12 cellular contexts compared by ENCODE assay signal in the genomic region with DNA sequence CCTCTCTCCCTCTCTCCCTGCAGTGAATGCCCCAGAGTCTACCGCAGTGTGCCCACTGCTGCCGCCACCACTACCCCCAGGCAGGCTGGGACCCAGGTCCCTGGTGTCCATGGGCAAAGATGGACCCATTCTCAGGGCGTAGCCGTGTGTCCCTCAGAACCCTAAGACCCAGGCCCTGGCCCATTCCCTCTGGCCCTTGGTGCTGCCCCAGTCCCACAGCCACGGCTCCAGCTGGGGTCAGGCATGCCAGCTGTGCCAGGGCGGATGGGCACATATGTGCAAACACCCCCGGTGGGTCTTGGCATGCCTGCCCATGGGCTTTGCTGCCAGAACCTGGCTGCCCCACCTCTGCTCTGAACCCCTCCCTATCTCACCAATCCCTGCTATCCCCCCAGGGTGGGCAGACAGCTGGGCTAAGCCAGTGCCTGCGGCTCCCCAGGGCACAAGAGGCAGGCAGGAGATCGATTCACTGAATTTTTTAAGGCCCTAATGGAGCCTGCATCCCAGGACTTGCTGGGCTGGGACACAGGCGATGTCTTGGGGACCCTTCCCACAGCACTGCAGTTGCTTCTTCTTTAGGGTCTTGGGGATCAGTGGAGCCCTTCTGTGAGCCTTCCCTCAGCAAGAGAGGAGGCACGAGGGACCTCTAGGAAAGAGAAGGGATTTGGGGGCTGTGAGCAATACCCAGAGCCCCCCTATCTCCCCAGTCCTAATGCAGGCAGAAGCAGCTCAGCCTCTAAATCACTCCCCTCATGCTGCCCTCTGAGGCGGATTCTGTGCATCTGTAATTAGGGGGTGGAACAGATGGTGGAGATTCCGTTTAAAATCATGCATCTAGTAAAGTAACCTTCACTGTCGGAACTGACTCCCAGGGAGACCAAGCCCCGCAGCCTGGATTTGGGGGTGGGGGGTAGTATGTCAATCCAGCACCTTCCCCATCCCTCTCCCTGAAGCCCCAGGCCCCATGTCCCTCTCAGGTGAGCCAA. TPM values are rescaled to one million over a fixed set of nuclear protein-coding genes. Genes with fewer than 3 reads are reported as not detected.
DNase-seq lines count a peak whose midpoint lies in the region; ATAC-seq and TF ChIP-seq lines count a peak whose summit lies in the region.
"Had no signal": no experiment of that assay in that cellular context is flagged by ENCODE, and none has a peak within 500 bp of the region (broad histone marks: within the 10 kb centered on the region; RNA-seq: fewer than 3 reads in every experiment).

No MANE protein-coding gene starts in this region.

- peak overlapping the region; percentile 50 for H3K9ac ChIP-seq in adipocyte (ENCODE audit: low read length)
- peak overlapping the region; percentile 66 for H3K9ac ChIP-seq in iPS-20b (ENCODE audit: low read depth, low read length)
- H3K9ac ChIP-seq: parathyroid adenoma had no signal

- H3K36me3 Mint-ChIP-seq in activated T-helper 17 cell treated with anti-CD3 and anti-CD28 coated beads, Interleukin-2, amount 50 U/mL, for 72 hours (ENCODE audit: low read depth) = no peaks in the 10 kb centered on the region

- H3K4me1 ChIP-seq in HEK293 (ENCODE audit: control insufficient read depth, insufficient read depth, low read length) = peaks cover 16% of the 10 kb centered on the region
- peaks cover 76% of the 10 kb centered on the region for H3K4me1 ChIP-seq in adipocyte (ENCODE audit: control insufficient read depth, insufficient read depth, low read length)
- H3K4me1 ChIP-seq in iPS-20b (ENCODE audit: insufficient read depth, low read length) = peaks cover 36% of the 10 kb centered on the region
- H3K4me1 ChIP-seq in spleen = peaks cover 63 to 100% (median 93%) of the 10 kb centered on the region in 6 donors

- no peaks in the 10 kb centered on the region for H3K9me3 Mint-ChIP-seq in activated T-helper 17 cell treated with anti-CD3 and anti-CD28 coated beads, Interleukin-2, amount 50 U/mL, for 72 hours

- POLR2A ChIA-PET in HEK293 (lab: Yijun Ruan, JAX) = interaction anchor here (2.1 kb wide), 1 partner anchor 103 kb away, joined by 5 read pairs; the partner anchor contains the start of gene WASF2

- H3K36me3 ChIP-seq in HEK293 (ENCODE audit: control insufficient read depth in 2 of 2, insufficient read depth in 1 of 2, low read length in 2 of 2) (peaks cover 0 to 14% of the 10 kb centered on the region in 2 experiments; a peak in 1 of 3 replicates), adipocyte (ENCODE audit: control insufficient read depth, insufficient read depth, low read length, severe bottlenecking) (peaks cover 8% of the 10 kb centered on the region), iPS-20b (ENCODE audit: insufficient read depth, low read depth, low read length) (no peaks in the 10 kb centered on the region), spleen (peaks cover 0 to 21% (median 0%) of the 10 kb centered on the region in 6 donors)

- no peak for ATAC-seq in activated T-helper 17 cell treated with anti-CD3 and anti-CD28 coated beads, Interleukin-2, amount 50 U/mL, for 72 hours (replicated peaks)
- ATAC-seq in GM21360 (IDR thresholded peaks at IDR 0.05; ENCODE audit: unreplicated experiment) = no peak

- DNase-seq in adipocyte (ENCODE audit: low read depth) (no peak), spleen (no peak), middle frontal gyrus (ENCODE audit: extremely low spot score, low spot score) (no peak), NCI-H226 (no peak)
- DNase-seq: C1 segment of cervical spinal cord, KBM-7, NCI-H2081 treated with DMSO at 0.1 percent for 48 hours had no signal

- no peak overlapping the region for H3K27ac Mint-ChIP-seq in activated T-helper 17 cell treated with anti-CD3 and anti-CD28 coated beads, Interleukin-2, amount 50 U/mL, for 72 hours

- TF ChIP-seq POLR2A in spleen (IDR thresholded peaks at IDR 0.05) = no peak

- peaks cover 8% of the 10 kb centered on the region for H3K4me1 Mint-ChIP-seq in activated T-helper 17 cell treated with anti-CD3 and anti-CD28 coated beads, Interleukin-2, amount 50 U/mL, for 72 hours

- WGBS in spleen, 5 donors = 65 to 86% (median 81%) methylated on average over 12 to 15 of the region's 15 CpGs

- CTCF ChIA-PET in HEK293 (lab: Yijun Ruan, JAX) = interaction anchor here (0.8 to 1.4 kb wide), 3 partner anchors 9 to 37 kb away, joined by 3 read pairs; no protein-coding TSS in a partner anchor

- no peaks in the 10 kb centered on the region for H3K27me3 Mint-ChIP-seq in activated T-helper 17 cell treated with anti-CD3 and anti-CD28 coated beads, Interleukin-2, amount 50 U/mL, for 72 hours

- no peak overlapping the region for H3K4me3 ChIP-seq in HEK293 (ENCODE audit: low read depth, low read length)
- no peak overlapping the region for H3K4me3 ChIP-seq in adipocyte (ENCODE audit: low read length)
- peak overlapping the region; percentile 60 for H3K4me3 ChIP-seq in iPS-20b (ENCODE audit: low read length)
- no peak overlapping the region for H3K4me3 ChIP-seq in spleen

- H3K9me3 ChIP-seq in HEK293 (ENCODE audit: control insufficient read depth, insufficient read depth, low read depth, low read length) (no peaks in the 10 kb centered on the region), adipocyte (ENCODE audit: control insufficient read depth, low read length) (no peaks in the 10 kb centered on the region), iPS-20b (ENCODE audit: insufficient read depth, low read depth, low read length) (no peaks in the 10 kb centered on the region), spleen (no peaks in the 10 kb centered on the region)

- intact Hi-C loops in spleen (cut with DNase I; ENCODE audit: low total_unique reads) = no loop called here

- no peak for TF ChIP-seq CTCF in HEK293 (tag by site-specific recombination; IDR thresholded peaks at IDR 0.05)
- no peak for TF ChIP-seq CTCF in spleen (IDR thresholded peaks at IDR 0.05 in 8 of 11, conservative IDR thresholded peaks at IDR 0.05 in 3 of 11)

- H3K4me3 Mint-ChIP-seq in activated T-helper 17 cell treated with anti-CD3 and anti-CD28 coated beads, Interleukin-2, amount 50 U/mL, for 72 hours = no peak overlapping the region

- H3K27me3 ChIP-seq in adipocyte (replicated peaks; ENCODE audit: control insufficient read depth, insufficient read depth, low read length) = no peaks in the 10 kb centered on the region
- H3K27me3 ChIP-seq in iPS-20b (ENCODE audit: insufficient read depth, low read length) = no peaks in the 10 kb centered on the region
- no peaks in the 10 kb centered on the region for H3K27me3 ChIP-seq in spleen (replicated peaks in 1 of 7)

- H3K27ac ChIP-seq in HEK293 (ENCODE audit: extremely low read depth, low read depth, low read length) (no peak overlapping the region), iPS-20b (ENCODE audit: low read length) (peak overlapping the region; percentile 87), spleen (peak overlapping the region in 6 of 8 donors; percentile 9 to 96 (median 90))
- H3K27ac ChIP-seq: parathyroid adenoma had no signal

TF ChIP-seq in HEK293, 187 proteins besides CTCF, POLR2A, EP300 and RAD21 (continues in another document):
- 0 out of 2 replicates have a peak, but pooled peaks have one; percentile 19 for TF ChIP-seq TRIM28 (IDR thresholded peaks at IDR 0.05; ENCODE audit: borderline replicate concordance, low read length)
- peak; percentile 41; the same call in 1 of the 2 replicates for TF ChIP-seq SP7 (tag by site-specific recombination; IDR thresholded peaks at IDR 0.05)
- TF ChIP-seq HIC1 (tag by site-specific recombination; IDR thresholded peaks at IDR 0.05) = peak; percentile 91

RNA-seq across cellular contexts. Expression of gene AHDC1, which starts 10.3 kb away (rescaled TPM):
- 100 to 1,000 TPM in 1 of 7 donors, 10 to 100 TPM in 6; 35.1 to 104 (median 54.6) TPM for total RNA-seq in spleen
- 10 to 100 TPM in 1 of 3 donors, 1 to 10 TPM in 2; 3.2 to 24.2 (median 4.3) TPM for polyA plus RNA-seq in spleen
- total RNA-seq in activated T-helper 17 cell treated with anti-CD3 and anti-CD28 coated beads, Interleukin-2, amount 50 U/mL, for 72 hours = 10 to 100 TPM; 13.3 to 22.3 TPM

RNA-seq across cellular contexts. Expression of gene FGR, which starts 41.4 kb away (rescaled TPM):
- total RNA-seq in spleen = 100 to 1,000 TPM in 6 of 7 donors, 10 to 100 TPM in 1; 90.5 to 249 (median 134) TPM
- polyA plus RNA-seq in spleen = 10 to 100 TPM; 44.7 to 94.2 (median 78.6) TPM
- 1 to 10 TPM in 1 of 2 donors, not detected in 1; 1.2 TPM for total RNA-seq in activated T-helper 17 cell treated with anti-CD3 and anti-CD28 coated beads, Interleukin-2, amount 50 U/mL, for 72 hours

Comparison
In these comparisons a context has a peak if more than half of its experiments do, and no peak if none do; other contexts are left out.
1. RNA of gene FGR, which starts 41.4 kb away (total RNA-seq): 90.5 to 249 TPM in spleen; 1.2 TPM in activated T-helper 17 cell treated with anti-CD3 and anti-CD28 coated beads, Interleukin-2, amount 50 U/mL, for 72 hours; every median in the first group is over 10 times any median in the second.